12 cellular contexts compared by ENCODE assay signal in genomic region chr15:98568382-98569017, GRCh38.
DNase-seq lines count a peak whose midpoint lies in the region; FAIRE-seq and TF ChIP-seq lines count a peak whose summit lies in the region.
"Had no signal": no experiment of that assay in that cellular context is flagged by ENCODE, and none has a peak within 500 bp of the region (broad histone marks: within the 10 kb centered on the region; RNA-seq: fewer than 3 reads in every experiment).

No MANE protein-coding gene starts in this region.

- TF ChIP-seq CTCF in AG09309 (IDR thresholded peaks at IDR 0.05; ENCODE audit: control insufficient read depth, insufficient read depth, low read depth, low read length, missing control alignments), result peak; percentile 39
- TF ChIP-seq CTCF in HEK293 (tag by site-specific recombination; IDR thresholded peaks at IDR 0.05), result no peak
- TF ChIP-seq CTCF in astrocyte (IDR thresholded peaks at IDR 0.05; ENCODE audit: insufficient read depth, low read depth, low read length), result peak; percentile 46
- TF ChIP-seq CTCF in keratinocyte (optimal IDR thresholded peaks at IDR 0.05 in 1 of 3, IDR thresholded peaks at IDR 0.05 in 1 of 3, conservative IDR thresholded peaks at IDR 0.05 in 1 of 3; ENCODE audit: extremely low read depth in 1 of 3, insufficient read depth in 2 of 3, low read length in 3 of 3), result peak in 2 of 3 experiments; percentile 28

- peaks cover 9% of the 10 kb centered on the region for H3K27me3 Mint-ChIP-seq in astrocyte (ENCODE audit: low read depth, unreplicated experiment)

- H2AFZ ChIP-seq in astrocyte (ENCODE audit: low read depth, low read length) (no peak overlapping the region), keratinocyte (ENCODE audit: control insufficient read depth, low read length) (no peak overlapping the region)

- H3K36me3 ChIP-seq in HEK293 (ENCODE audit: control insufficient read depth in 2 of 2, insufficient read depth in 1 of 2, low read length in 2 of 2) (no peaks in the 10 kb centered on the region), astrocyte (ENCODE audit: insufficient read depth, low read length) (no peaks in the 10 kb centered on the region), keratinocyte (ENCODE audit: control insufficient read depth in 2 of 2, extremely low read depth in 1 of 2, insufficient read depth in 2 of 2, low read length in 2 of 2) (no peaks in the 10 kb centered on the region)
- no peaks in the 10 kb centered on the region for H3K36me3 ChIP-seq in effector memory CD4-positive, alpha-beta T cell (ENCODE audit: control insufficient read depth, insufficient read depth, low read length)

- H3K4me3 ChIP-seq in AG09309 (ENCODE audit: control insufficient read depth, low read depth, low read length) (no peak overlapping the region), HEK293 (ENCODE audit: low read depth, low read length) (no peak overlapping the region), astrocyte (ENCODE audit: insufficient read depth, low read depth, low read length) (no peak overlapping the region), keratinocyte (ENCODE audit: control insufficient read depth in 2 of 3, extremely low read depth in 1 of 3, insufficient read depth in 2 of 3, low read depth in 1 of 3, low read length in 3 of 3) (no peak overlapping the region)
- no peak overlapping the region for H3K4me3 ChIP-seq in effector memory CD4-positive, alpha-beta T cell (ENCODE audit: insufficient read depth, low read depth, low read length, poor library complexity, severe bottlenecking)

- H3K9me1 ChIP-seq in keratinocyte (ENCODE audit: control insufficient read depth, extremely low read depth, insufficient read depth, low read length), result no peaks in the 10 kb centered on the region

- no peaks in the 10 kb centered on the region for H3K9me3 Mint-ChIP-seq in astrocyte (ENCODE audit: unreplicated experiment)
- H3K9me3 Mint-ChIP-seq: CD8-positive, alpha-beta memory T cell; nephron had no signal

- POLR2A ChIA-PET in HEK293 (lab: Yijun Ruan, JAX), result no interaction called here

- H3K9ac ChIP-seq in astrocyte (ENCODE audit: low read length) (no peak overlapping the region), keratinocyte (ENCODE audit: control insufficient read depth, extremely low read depth, insufficient read depth, low read length) (no peak overlapping the region)

- H4K20me1 ChIP-seq in astrocyte (ENCODE audit: insufficient read depth, low read length) (no peaks in the 10 kb centered on the region), keratinocyte (ENCODE audit: control insufficient read depth, extremely low read depth, insufficient read depth, low read length) (no peaks in the 10 kb centered on the region)

- no peak for DNase-seq in AG09309 (ENCODE audit: low read depth)
- no peak for DNase-seq in astrocyte (ENCODE audit: low read depth)
- DNase-seq in keratinocyte (ENCODE audit: low read depth, low spot score), result no peak
- DNase-seq in COLO829 (ENCODE audit: low spot score), result no peak
- DNase-seq in Kasumi-1 (lab: John Stamatoyannopoulos, UW), result no peak
- DNase-seq in effector memory CD4-positive, alpha-beta T cell, result no peak
- no peak for DNase-seq in C1 segment of cervical spinal cord (lab: John Stamatoyannopoulos, UW)
- DNase-seq: CD8-positive, alpha-beta memory T cell; NCI-H446 had no signal

- dilution Hi-C loops in keratinocyte (cut with MboI; ENCODE audit: extremely low pct_ligation_motif_present, low sequenced_read_pairs), result no loop called here

- H3K4me1 Mint-ChIP-seq in astrocyte (ENCODE audit: low read depth, unreplicated experiment), result peaks cover 11% of the 10 kb centered on the region
- H3K4me1 Mint-ChIP-seq: CD8-positive, alpha-beta memory T cell; nephron had no signal

- CTCF ChIA-PET in HEK293 (lab: Yijun Ruan, JAX), result interaction anchor here (0.6 to 2.6 kb wide), 11 partner anchors 9 to 100 kb away, joined by 3 to 13 read pairs (median 4); no protein-coding TSS in a partner anchor

- FAIRE-seq in astrocyte (lab: Jason Lieb, UNC) (no peak), keratinocyte (lab: Jason Lieb, UNC) (no peak)
- FAIRE-seq: GM19239 had no signal

- no peak overlapping the region for H3K27ac Mint-ChIP-seq in astrocyte (ENCODE audit: unreplicated experiment)
- H3K27ac Mint-ChIP-seq: CD8-positive, alpha-beta memory T cell; nephron had no signal

- H3K27ac ChIP-seq in HEK293 (ENCODE audit: extremely low read depth, low read depth, low read length) (no peak overlapping the region), astrocyte (ENCODE audit: low read depth, low read length) (no peak overlapping the region), keratinocyte (ENCODE audit: control insufficient read depth, insufficient read depth, low read length) (no peak overlapping the region)
- H3K27ac ChIP-seq in effector memory CD4-positive, alpha-beta T cell (ENCODE audit: insufficient read depth, low read length, poor library complexity, severe bottlenecking), result no peak overlapping the region

- no peak overlapping the region for H3K4me3 Mint-ChIP-seq in astrocyte (ENCODE audit: unreplicated experiment)
- H3K4me3 Mint-ChIP-seq: CD8-positive, alpha-beta memory T cell; nephron had no signal

- no peaks in the 10 kb centered on the region for H3K36me3 Mint-ChIP-seq in astrocyte (ENCODE audit: low read depth, unreplicated experiment)
- H3K36me3 Mint-ChIP-seq: CD8-positive, alpha-beta memory T cell had no signal

- H3K4me1 ChIP-seq in HEK293 (ENCODE audit: control insufficient read depth, insufficient read depth, low read length) (no peaks in the 10 kb centered on the region), astrocyte (ENCODE audit: insufficient read depth, low read length) (no peaks in the 10 kb centered on the region), keratinocyte (ENCODE audit: control insufficient read depth, extremely low read depth, insufficient read depth, low read length) (no peaks in the 10 kb centered on the region)
- no peaks in the 10 kb centered on the region for H3K4me1 ChIP-seq in effector memory CD4-positive, alpha-beta T cell (ENCODE audit: control insufficient read depth, insufficient read depth, low read length, poor library complexity, severe bottlenecking)

- H3K79me2 ChIP-seq in astrocyte (ENCODE audit: insufficient read depth, low read length) (no peaks in the 10 kb centered on the region), keratinocyte (ENCODE audit: control insufficient read depth, insufficient read depth, low read length) (no peaks in the 10 kb centered on the region)

- peaks cover 2% of the 10 kb centered on the region for H3K27me3 ChIP-seq in astrocyte (ENCODE audit: insufficient read depth, low read length)
- H3K27me3 ChIP-seq in keratinocyte (ENCODE audit: control insufficient read depth, extremely low read depth, insufficient read depth, low read length), result no peaks in the 10 kb centered on the region
- H3K27me3 ChIP-seq in effector memory CD4-positive, alpha-beta T cell (replicated peaks; ENCODE audit: control insufficient read depth, insufficient read depth, low read length, poor library complexity, severe bottlenecking), result no peaks in the 10 kb centered on the region

- H3K9me3 ChIP-seq in HEK293 (ENCODE audit: control insufficient read depth, insufficient read depth, low read depth, low read length) (no peaks in the 10 kb centered on the region), astrocyte (ENCODE audit: insufficient read depth, low read depth, low read length) (no peaks in the 10 kb centered on the region), keratinocyte (ENCODE audit: control insufficient read depth, low read depth, low read length) (no peaks in the 10 kb centered on the region)
- H3K9me3 ChIP-seq in effector memory CD4-positive, alpha-beta T cell (ENCODE audit: control insufficient read depth, low read length), result no peaks in the 10 kb centered on the region

- no peak overlapping the region for H3K4me2 ChIP-seq in astrocyte (ENCODE audit: low read length)
- H3K4me2 ChIP-seq in keratinocyte (ENCODE audit: control insufficient read depth, extremely low read depth, insufficient read depth, low read depth, low read length), result no peak overlapping the region

TF ChIP-seq in HEK293, 187 proteins besides CTCF, POLR2A, EP300 and RAD21:
- TF ChIP-seq ZNF366 (tag by site-specific recombination; conservative IDR thresholded peaks at IDR 0.05), result no peak
- peak; percentile 73 for TF ChIP-seq ATF2 (tag by site-specific recombination; IDR thresholded peaks at IDR 0.05; ENCODE audit: low read depth)
- TF ChIP-seq SETDB1 (IDR thresholded peaks at IDR 0.05; ENCODE audit: insufficient read length, low read length), result peak; percentile 63
- no peak for TF ChIP-seq ZIC2 (tag by site-specific recombination; IDR thresholded peaks at IDR 0.05)
- peak; percentile 78; the same call in 1 of the 2 replicates for TF ChIP-seq TRIM28 (IDR thresholded peaks at IDR 0.05; ENCODE audit: borderline replicate concordance, low read length)
